ENCODE assay signal across 26 cellular contexts in genomic region chr6:109945091-109945490, GRCh38. TPM values are rescaled to one million over a fixed set of nuclear protein-coding genes. Genes with fewer than 3 reads are reported as not detected.
DNase-seq lines count a peak whose midpoint lies in the region; ATAC-seq, FAIRE-seq and TF ChIP-seq lines count a peak whose summit lies in the region.
"Had no signal": no experiment of that assay in that cellular context is flagged by ENCODE, and none has a peak within 500 bp of the region (broad histone marks: within the 10 kb centered on the region; RNA-seq: fewer than 3 reads in every experiment).

No MANE protein-coding gene starts in this region.

- H3K9me3 Mint-ChIP-seq in WTC11: peaks cover 5% of the 10 kb centered on the region; the same call in 1 of the 2 replicates
- H3K9me3 Mint-ChIP-seq in stimulated activated effector memory CD8-positive, alpha-beta T cell treated with anti-CD3 and anti-CD28 coated beads, Interleukin-12 subunit alpha, Interleukin-12 subunit beta, amount 100 ng/mL, for 72 hours: no peaks in the 10 kb centered on the region

- no peak for FAIRE-seq in D721Med (lab: Jason Lieb, UNC)
- FAIRE-seq: GM12891 had no signal

- H3K36me3 Mint-ChIP-seq in WTC11: no peaks in the 10 kb centered on the region
- no peaks in the 10 kb centered on the region for H3K36me3 Mint-ChIP-seq in stimulated activated effector memory CD8-positive, alpha-beta T cell treated with anti-CD3 and anti-CD28 coated beads, Interleukin-12 subunit alpha, Interleukin-12 subunit beta, amount 100 ng/mL, for 72 hours
- H3K36me3 Mint-ChIP-seq: CD4-positive, alpha-beta memory T cell had no signal

- no peaks in the 10 kb centered on the region; the same call in 1 of the 2 replicates for H3K9me3 ChIP-seq in HUES6 (ENCODE audit: control insufficient read depth, insufficient read depth, low read depth, low read length)
- no peaks in the 10 kb centered on the region for H3K9me3 ChIP-seq in parathyroid adenoma (ENCODE audit: control insufficient read depth, low read length)
- no peaks in the 10 kb centered on the region for H3K9me3 ChIP-seq in transverse colon
- H3K9me3 ChIP-seq: BLaER1 treated with 17β-estradiol and CSF1 and Interleukin-3, amounts not matched to agents 10 nM and 100 nM; Caco-2 had no signal

- DNase-seq in NCI-H146 (lab: John Stamatoyannopoulos, UW) (peak; percentile 23), NCI-H146 treated with DMSO at 0.1 percent for 48 hours (lab: John Stamatoyannopoulos, UW; ENCODE audit: unreplicated experiment) (no peak), WTC11 (ENCODE audit: low spot score) (no peak), transverse colon (no peak), D721Med (ENCODE audit: insufficient read length, low spot score) (no peak)
- DNase-seq in stimulated activated effector memory CD8-positive, alpha-beta T cell treated with anti-CD3 and anti-CD28 coated beads, Interleukin-12 subunit alpha, Interleukin-12 subunit beta, amount 100 ng/mL, for 72 hours (ENCODE audit: low spot score in 2 of 2): no peak
- DNase-seq: 8988T; CD4-positive, alpha-beta memory T cell; DMS153; KBM-7; MM.1S; NCI-H1092; NCI-H1694 treated with DMSO at 0.1 percent for 48 hours; NCI-H2107; NCI-H510A treated with DMSO at 0.1 percent for 48 hours; SHP77 treated with DMSO at 0.1 percent for 48 hours; SW 1271; T-helper 17 cell had no signal

- H2AFZ ChIP-seq in parathyroid adenoma: peak overlapping the region; percentile 33

- in situ Hi-C loops in transverse colon (cut with MboI; ENCODE audit: low pct_ligation_motif_present in 1 of 4, low pct_unique_long_range_greater_than_20kb in 1 of 4, low sequenced_read_pairs in 3 of 4): no loop called here

- H3K4me3 ChIP-seq in HUES6 (ENCODE audit: low read depth, low read length) (no peak overlapping the region), parathyroid adenoma (ENCODE audit: low read depth, low read length) (no peak overlapping the region), transverse colon (no peak overlapping the region)
- H3K4me3 ChIP-seq: BLaER1 treated with 17β-estradiol and CSF1 and Interleukin-3, amounts not matched to agents 10 nM and 100 nM; SK-N-MC had no signal

- intact Hi-C loops in transverse colon (cut with DNase I; ENCODE audit: low total_unique reads): no loop called here

- H3K36me3 ChIP-seq in HUES6 (ENCODE audit: control insufficient read depth, insufficient read depth, low read length) (no peaks in the 10 kb centered on the region), parathyroid adenoma (ENCODE audit: control insufficient read depth, insufficient read depth, low read length) (no peaks in the 10 kb centered on the region), transverse colon (no peaks in the 10 kb centered on the region)
- H3K36me3 ChIP-seq: BLaER1 treated with 17β-estradiol and CSF1 and Interleukin-3, amounts not matched to agents 10 nM and 100 nM had no signal

- peaks cover 65% of the 10 kb centered on the region for H3K4me1 Mint-ChIP-seq in WTC11
- no peaks in the 10 kb centered on the region for H3K4me1 Mint-ChIP-seq in stimulated activated effector memory CD8-positive, alpha-beta T cell treated with anti-CD3 and anti-CD28 coated beads, Interleukin-12 subunit alpha, Interleukin-12 subunit beta, amount 100 ng/mL, for 72 hours
- H3K4me1 Mint-ChIP-seq: CD4-positive, alpha-beta memory T cell had no signal

- peaks cover 37% of the 10 kb centered on the region for H3K4me1 ChIP-seq in HUES6 (ENCODE audit: control insufficient read depth, insufficient read depth, low read length)
- H3K4me1 ChIP-seq in parathyroid adenoma: peaks cover 2% of the 10 kb centered on the region
- H3K4me1 ChIP-seq in transverse colon: no peaks in the 10 kb centered on the region
- H3K4me1 ChIP-seq: BLaER1 treated with 17β-estradiol and CSF1 and Interleukin-3, amounts not matched to agents 10 nM and 100 nM; Caco-2 had no signal

- TF ChIP-seq EP300 in transverse colon (IDR thresholded peaks at IDR 0.05; ENCODE audit: low read depth): no peak

- H3K27ac ChIP-seq in HUES6 (ENCODE audit: low read depth, low read length) (peak overlapping the region; percentile 80; the same call in 1 of the 2 replicates), parathyroid adenoma (no peak overlapping the region), transverse colon (no peak overlapping the region)
- H3K27ac ChIP-seq: BLaER1 treated with 17β-estradiol and CSF1 and Interleukin-3, amounts not matched to agents 10 nM and 100 nM; RWPE1; SK-N-MC had no signal

- H3K27me3 ChIP-seq in HUES6 (ENCODE audit: control insufficient read depth, insufficient read depth, low read length) (no peaks in the 10 kb centered on the region), parathyroid adenoma (ENCODE audit: control insufficient read depth, insufficient read depth, low read length) (no peaks in the 10 kb centered on the region), transverse colon (no peaks in the 10 kb centered on the region)
- H3K27me3 ChIP-seq: BLaER1 treated with 17β-estradiol and CSF1 and Interleukin-3, amounts not matched to agents 10 nM and 100 nM had no signal

- ATAC-seq in WTC11: peak; percentile 5
- ATAC-seq in stimulated activated effector memory CD8-positive, alpha-beta T cell treated with anti-CD3 and anti-CD28 coated beads, Interleukin-12 subunit alpha, Interleukin-12 subunit beta, amount 100 ng/mL, for 72 hours: no peak
- ATAC-seq: T-helper 17 cell had no signal

- H3K4me2 ChIP-seq in parathyroid adenoma (ENCODE audit: low read length): no peak overlapping the region
- H3K4me2 ChIP-seq: BLaER1 treated with 17β-estradiol and CSF1 and Interleukin-3, amounts not matched to agents 10 nM and 100 nM had no signal

- peak overlapping the region; percentile 88 for H3K27ac Mint-ChIP-seq in WTC11
- no peak overlapping the region for H3K27ac Mint-ChIP-seq in stimulated activated effector memory CD8-positive, alpha-beta T cell treated with anti-CD3 and anti-CD28 coated beads, Interleukin-12 subunit alpha, Interleukin-12 subunit beta, amount 100 ng/mL, for 72 hours
- H3K27ac Mint-ChIP-seq: CD4-positive, alpha-beta memory T cell; T-helper 17 cell had no signal

- CTCF ChIA-PET in WTC11 (lab: Charles Lee): interaction anchor here (1.1 to 2.9 kb wide), 2 partner anchors 93 to 94 kb away, joined by 3 to 16 read pairs; no protein-coding TSS in a partner anchor

- POLR2A ChIA-PET in WTC11 (lab: Charles Lee): no interaction called here

- TF ChIP-seq POLR2A in transverse colon (IDR thresholded peaks at IDR 0.05): no peak

- TF ChIP-seq CTCF in WTC11 (IDR thresholded peaks at IDR 0.05) (no peak), parathyroid adenoma (IDR thresholded peaks at IDR 0.05) (no peak), transverse colon (IDR thresholded peaks at IDR 0.05) (no peak), D721Med (IDR thresholded peaks at IDR 0.05; ENCODE audit: insufficient read depth, missing control alignments) (no peak)

- H3K79me2 ChIP-seq in parathyroid adenoma: no peaks in the 10 kb centered on the region

- peak overlapping the region; percentile 55 for H3K9ac ChIP-seq in HUES6 (ENCODE audit: low read length)
- H3K9ac ChIP-seq in parathyroid adenoma: no peak overlapping the region
- H3K9ac ChIP-seq: BLaER1 treated with 17β-estradiol and CSF1 and Interleukin-3, amounts not matched to agents 10 nM and 100 nM had no signal

- peaks cover 9% of the 10 kb centered on the region for H3K27me3 Mint-ChIP-seq in WTC11 (ENCODE audit: low read depth)

- no peak overlapping the region for H3K4me3 Mint-ChIP-seq in WTC11
- H3K4me3 Mint-ChIP-seq in stimulated activated effector memory CD8-positive, alpha-beta T cell treated with anti-CD3 and anti-CD28 coated beads, Interleukin-12 subunit alpha, Interleukin-12 subunit beta, amount 100 ng/mL, for 72 hours: no peak overlapping the region
- H3K4me3 Mint-ChIP-seq: CD4-positive, alpha-beta memory T cell; T-helper 17 cell had no signal

TF ChIP-seq in WTC11, 78 proteins besides CTCF, POLR2A, EP300 and RAD21 (continues in another document):
- TF ChIP-seq AFF4 (CRISPR knock-in tag; IDR thresholded peaks at IDR 0.05; ENCODE audit: borderline replicate concordance) (no peak), MXD4 (CRISPR knock-in tag; IDR thresholded peaks at IDR 0.05; ENCODE audit: borderline replicate concordance) (peak; percentile 49; the same call in 1 of the 2 replicates)

RNA-seq across cellular contexts. Expression of gene GPR6, which starts 33.0 kb away (rescaled TPM):
- total RNA-seq in WTC11 (2021) (0.22 TPM in 1 of 3 replicates, not detected in the others), transverse colon (not detected)
- total RNA-seq: Caco-2; CD4-positive, alpha-beta memory T cell; G401; T-helper 17 cell had no signal
